Comparison of ENCODE assay signal across 20 cellular contexts in genomic region chr9:136518623-136519022, GRCh38.
"Had no signal": no experiment of that assay in that cellular context is flagged by ENCODE, and none has a peak within 500 bp of the region (broad histone marks: within the 10 kb centered on the region; RNA-seq: fewer than 3 reads in every experiment).

No MANE protein-coding gene starts in this region.

- DNase-seq: activated CD4-positive, alpha-beta T cell treated with anti-CD3 and anti-CD28 coated beads, Interleukin-2, amount 10 ng/mL, durations not matched to agents 7 days and 5 days; activated CD4-positive, CD25-positive, alpha-beta regulatory T cell treated with anti-CD3 and anti-CD28 coated beads, Interleukin-2, amount 50 U/mL, for 72 hours; activated CD8-positive, alpha-beta T cell treated with anti-CD3 and anti-CD28 coated beads for 36 hours; activated gamma-delta T cell treated with Interleukin-2 at 50 U/mL for 16 hours; activated T-cell treated with anti-CD3 and anti-CD28 coated beads, Interleukin-2, amount 50 U/mL, for 1 hour; aorta; effector memory CD4-positive, alpha-beta T cell; foreskin melanocyte; hypothalamus; mesendoderm; naive thymus-derived CD8-positive, alpha-beta T cell; retina; sigmoid colon; stimulated activated CD4-positive, alpha-beta T cell treated with anti-CD3 and anti-CD28 coated beads, Interleukin-15, amount 100 ng/mL, for 24 hours; stomach; trophoblast cell had no signal

- H3K36me3 ChIP-seq: neural progenitor cell had no signal

- H3K4me2 ChIP-seq: neural progenitor cell, smooth muscle cell had no signal

- ATAC-seq: activated CD8-positive, alpha-beta T cell treated with anti-CD3 and anti-CD28 coated beads for 36 hours; naive thymus-derived CD8-positive, alpha-beta T cell; stimulated activated memory B cell treated with anti-CD40 and anti-IgM and Interleukin-4, amounts not matched to agents 10 μg/mL and 1 μg/mL and 100 μg/mL, for 72 hours had no signal

- H2AFZ ChIP-seq: neural progenitor cell had no signal

- H3K9me3 ChIP-seq: sigmoid colon, stomach had no signal

- H3K4me3 ChIP-seq: neural progenitor cell, sigmoid colon, smooth muscle cell, stomach had no signal

- H3K9ac ChIP-seq: neural progenitor cell had no signal

- H3K27ac ChIP-seq: neural progenitor cell, stomach, VCaP had no signal

- H3K4me1 ChIP-seq: neural progenitor cell had no signal

- H3K27me3 ChIP-seq: neural progenitor cell, sigmoid colon, stomach had no signal
